ENCODE assay signal across 22 cellular contexts in the genomic region with DNA sequence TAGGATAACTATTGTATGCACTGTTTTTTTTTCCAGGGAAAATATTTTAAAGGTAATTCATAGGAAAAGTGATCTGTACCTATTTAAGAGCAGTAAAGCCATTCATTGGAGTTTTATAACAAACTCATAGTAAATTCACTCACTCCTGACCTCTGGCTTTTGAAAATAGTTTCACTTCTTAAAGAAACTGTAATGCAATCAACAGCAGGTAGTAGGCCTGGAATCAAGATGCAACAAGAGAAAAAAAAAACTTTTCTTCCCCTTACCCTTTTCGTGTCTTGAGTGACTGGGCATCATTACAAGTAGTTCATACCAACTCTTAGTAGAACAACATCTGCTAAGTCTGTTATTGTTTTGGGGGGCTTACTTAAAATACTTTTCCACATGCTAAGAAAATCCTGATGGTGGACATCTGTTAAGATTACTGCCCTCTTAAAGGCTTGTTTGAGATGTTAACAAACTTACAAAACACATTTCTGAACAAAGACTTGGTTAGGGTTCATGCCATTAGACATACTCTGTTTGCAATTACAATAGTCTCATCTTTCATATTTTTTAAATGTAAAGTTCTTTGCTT.
A peak's percentile ranks its signal among the peaks of the same experiment; 100 is the strongest.
DNase-seq lines count a peak whose midpoint lies in the region; ATAC-seq, FAIRE-seq and TF ChIP-seq lines count a peak whose summit lies in the region.
"Had no signal": no experiment of that assay in that cellular context is flagged by ENCODE, and none has a peak within 500 bp of the region (broad histone marks: within the 10 kb centered on the region; RNA-seq: fewer than 3 reads in every experiment).

No MANE protein-coding gene starts in this region.

- H3K27me3 ChIP-seq in heart right ventricle, result no peaks in the 10 kb centered on the region
- no peaks in the 10 kb centered on the region for H3K27me3 ChIP-seq in heart left ventricle
- H3K27me3 ChIP-seq in MG63, result no peaks in the 10 kb centered on the region
- H3K27me3 ChIP-seq: adrenal gland had no signal

- DNase-seq in heart right ventricle, result no peak
- no peak for DNase-seq in heart left ventricle
- peak; percentile 22 for DNase-seq in OCI-M1 (lab: John Stamatoyannopoulos, UW)
- no peak for DNase-seq in fibroblast of mammary gland (ENCODE audit: low read depth)
- DNase-seq in type B pancreatic cell (ENCODE audit: extremely low spot score, unreplicated experiment), result no peak
- DNase-seq in MG63, result no peak
- DNase-seq in GM12892 (ENCODE audit: insufficient read length), result no peak
- DNase-seq: activated CD8-positive, alpha-beta memory T cell treated with anti-CD3 and anti-CD28 coated beads for 24 hours; adrenal gland; caudate nucleus; COR-L47; effector memory CD4-positive, alpha-beta T cell; mesenchymal stem cell; NCI-H2107; NCI-H748 treated with DMSO at 0.1 percent for 48 hours; nephron progenitor cell had no signal

- H3K4me3 Mint-ChIP-seq in type B pancreatic cell, result no peak overlapping the region
- H3K4me3 Mint-ChIP-seq: activated T-helper 17 cell treated with anti-CD3 and anti-CD28 coated beads, Interleukin-2, amount 50 U/mL, for 72 hours; nephron progenitor cell; WTC11 had no signal

- intact Hi-C loops in heart right ventricle (cut with DNase I), result no loop called here
- intact Hi-C loops in heart left ventricle (cut with DNase I), result no loop called here

- H3K27ac Mint-ChIP-seq in type B pancreatic cell, result no peak overlapping the region
- H3K27ac Mint-ChIP-seq: activated T-helper 17 cell treated with anti-CD3 and anti-CD28 coated beads, Interleukin-2, amount 50 U/mL, for 72 hours; nephron progenitor cell; WTC11 had no signal

- no peak overlapping the region for H3K27ac ChIP-seq in heart right ventricle
- no peak overlapping the region for H3K27ac ChIP-seq in heart left ventricle
- H3K27ac ChIP-seq: adrenal gland had no signal

- ATAC-seq in heart right ventricle (no peak), heart left ventricle (no peak), HG02884 (IDR thresholded peaks at IDR 0.05; ENCODE audit: unreplicated experiment) (no peak)
- ATAC-seq: activated T-helper 17 cell treated with anti-CD3 and anti-CD28 coated beads, Interleukin-2, amount 50 U/mL, for 72 hours; WTC11 had no signal

- H3K4me1 Mint-ChIP-seq in type B pancreatic cell (ENCODE audit: unreplicated experiment), result peaks cover 21% of the 10 kb centered on the region

- WGBS in heart right ventricle, 2 donors, result 42 to 55% methylated on average over 1 of the region's 1 CpG
- WGBS in heart left ventricle, 4 donors, result 41 to 67% (median 50%) methylated on average over 1 of the region's 1 CpG

- H3K36me3 Mint-ChIP-seq in type B pancreatic cell, result no peaks in the 10 kb centered on the region
- H3K36me3 Mint-ChIP-seq: WTC11 had no signal

- TF ChIP-seq CTCF in heart right ventricle (IDR thresholded peaks at IDR 0.05), result peak in 6 of 9 donors; percentile 8 to 33 (median 24)
- TF ChIP-seq CTCF in heart left ventricle (IDR thresholded peaks at IDR 0.05), result peak in 4 of 12 donors; percentile 14 to 24 (median 18)
- TF ChIP-seq CTCF in fibroblast of mammary gland (conservative IDR thresholded peaks at IDR 0.05; ENCODE audit: control insufficient read depth, insufficient read depth, low read depth, low read length), result peak; percentile 5
- TF ChIP-seq CTCF in type B pancreatic cell (conservative IDR thresholded peaks at IDR 0.05), result peak; percentile 27

- H3K9me3 ChIP-seq in heart right ventricle (no peaks in the 10 kb centered on the region), heart left ventricle (no peaks in the 10 kb centered on the region), MG63 (no peaks in the 10 kb centered on the region)
- H3K9me3 ChIP-seq: adrenal gland had no signal

- H3K36me3 ChIP-seq in heart right ventricle (no peaks in the 10 kb centered on the region), heart left ventricle (no peaks in the 10 kb centered on the region), MG63 (no peaks in the 10 kb centered on the region; the same call in 1 of the 2 replicates)
- H3K36me3 ChIP-seq: adrenal gland had no signal

- H3K4me3 ChIP-seq in heart right ventricle (no peak overlapping the region), heart left ventricle (no peak overlapping the region), fibroblast of mammary gland (ENCODE audit: control insufficient read depth, low read depth, low read length) (no peak overlapping the region), MG63 (no peak overlapping the region)
- H3K4me3 ChIP-seq: adrenal gland had no signal

- H3K27me3 Mint-ChIP-seq in type B pancreatic cell, result no peaks in the 10 kb centered on the region
- H3K27me3 Mint-ChIP-seq: activated T-helper 17 cell treated with anti-CD3 and anti-CD28 coated beads, Interleukin-2, amount 50 U/mL, for 72 hours had no signal

- FAIRE-seq in GM12892 (lab: Jason Lieb, UNC), result no peak
- FAIRE-seq: H1, keratinocyte, urothelium cell line had no signal

- no peak for TF ChIP-seq POLR2A in heart left ventricle (IDR thresholded peaks at IDR 0.05)
- TF ChIP-seq POLR2A in GM12892 (IDR thresholded peaks at IDR 0.05; ENCODE audit: low read depth, low read length), result no peak

- H3K4me1 ChIP-seq in heart right ventricle (peaks cover 0 to 35% (median 10%) of the 10 kb centered on the region in 9 donors), heart left ventricle (peaks cover 0 to 29% (median 9%) of the 10 kb centered on the region in 12 donors)

- no peaks in the 10 kb centered on the region for H3K9me3 Mint-ChIP-seq in type B pancreatic cell
- H3K9me3 Mint-ChIP-seq: activated T-helper 17 cell treated with anti-CD3 and anti-CD28 coated beads, Interleukin-2, amount 50 U/mL, for 72 hours; nephron progenitor cell; WTC11 had no signal
